In the genomic region with DNA sequence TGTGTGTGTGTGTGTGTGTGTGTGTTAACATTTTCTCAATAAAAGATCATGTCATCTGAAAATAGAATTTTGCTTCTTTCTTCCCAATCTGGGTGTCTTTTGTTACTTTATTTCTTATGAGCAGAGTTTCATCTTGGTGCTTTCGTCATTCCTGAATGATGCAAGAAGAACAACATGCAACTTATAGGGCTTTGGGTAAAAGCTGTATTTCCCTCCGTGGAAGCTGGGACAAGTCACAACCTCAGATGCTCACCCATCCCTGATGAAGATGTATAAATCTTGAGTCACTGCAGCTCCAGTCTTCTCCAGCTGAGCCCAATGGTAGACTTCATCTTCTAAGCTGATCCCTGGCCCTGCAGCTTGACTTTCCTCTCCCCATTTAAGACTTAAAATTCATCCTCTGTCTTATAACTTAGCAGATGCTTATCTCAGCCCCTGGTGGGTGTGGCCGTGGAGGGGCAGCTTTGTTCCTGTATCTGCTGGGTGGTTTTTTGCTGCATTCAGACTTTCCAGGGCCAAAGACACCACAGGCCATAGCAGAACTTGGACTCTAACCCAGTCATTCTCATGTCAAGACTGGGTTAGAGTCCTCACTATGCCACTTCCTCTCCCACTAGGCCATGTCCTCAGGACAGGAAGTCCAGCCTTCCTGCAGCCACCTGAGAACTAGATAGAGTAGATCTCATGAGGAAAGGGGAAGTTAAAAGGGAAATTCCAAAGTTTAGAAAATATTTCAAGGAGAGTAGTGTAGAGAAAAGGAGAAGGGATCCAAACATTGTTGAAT, we compare ENCODE assay signal across 16 cellular contexts.
DNase-seq lines count a peak whose midpoint lies in the region; ATAC-seq lines count a peak whose summit lies in the region.
"Had no signal": no experiment of that assay in that cellular context is flagged by ENCODE, and none has a peak within 500 bp of the region (broad histone marks: within the 10 kb centered on the region; RNA-seq: fewer than 3 reads in every experiment).

No MANE protein-coding gene starts in this region.

- H3K9me3 Mint-ChIP-seq in stimulated activated memory B cell treated with anti-CD40 and anti-IgM and Interleukin-4, amounts not matched to agents 10 μg/mL and 1 μg/mL and 100 μg/mL, for 72 hours, result peaks cover 3% of the 10 kb centered on the region
- no peaks in the 10 kb centered on the region for H3K9me3 Mint-ChIP-seq in activated naive CD8-positive, alpha-beta T cell treated with anti-CD3 and anti-CD28 coated beads for 36 hours
- H3K9me3 Mint-ChIP-seq: activated T-helper 17 cell treated with anti-CD3 and anti-CD28 coated beads, Interleukin-2, amount 50 U/mL, for 72 hours had no signal

- DNase-seq in NOMO-1 treated with DMSO at 0.1 percent for 48 hours (lab: John Stamatoyannopoulos, UW; ENCODE audit: unreplicated experiment), result peak; percentile 12
- no peak for DNase-seq in NOMO-1 treated with dmso at 0.1 percent for 144 hours (lab: John Stamatoyannopoulos, UW; ENCODE audit: unreplicated experiment)
- DNase-seq in OCI-M1 (lab: John Stamatoyannopoulos, UW), result peak; percentile 52
- no peak for DNase-seq in NCI-H1048 (lab: John Stamatoyannopoulos, UW)
- no peak for DNase-seq in activated naive CD8-positive, alpha-beta T cell treated with anti-CD3 and anti-CD28 coated beads for 36 hours
- no peak for DNase-seq in activated CD8-positive, alpha-beta memory T cell treated with anti-CD3 and anti-CD28 coated beads, Interleukin-2, amount 50 U/mL, for 4 hours
- DNase-seq: activated CD4-positive, CD25-positive, alpha-beta regulatory T cell; DMS153; mammary epithelial cell; NCI-H345; psoas muscle; Right ventricle myocardium superior had no signal

- peaks cover 32% of the 10 kb centered on the region for H3K4me1 Mint-ChIP-seq in stimulated activated memory B cell treated with anti-CD40 and anti-IgM and Interleukin-4, amounts not matched to agents 10 μg/mL and 1 μg/mL and 100 μg/mL, for 72 hours
- no peaks in the 10 kb centered on the region for H3K4me1 Mint-ChIP-seq in activated naive CD8-positive, alpha-beta T cell treated with anti-CD3 and anti-CD28 coated beads for 36 hours
- H3K4me1 Mint-ChIP-seq: activated T-helper 17 cell treated with anti-CD3 and anti-CD28 coated beads, Interleukin-2, amount 50 U/mL, for 72 hours had no signal

- H3K36me3 Mint-ChIP-seq in stimulated activated memory B cell treated with anti-CD40 and anti-IgM and Interleukin-4, amounts not matched to agents 10 μg/mL and 1 μg/mL and 100 μg/mL, for 72 hours, result no peaks in the 10 kb centered on the region
- no peaks in the 10 kb centered on the region for H3K36me3 Mint-ChIP-seq in activated naive CD8-positive, alpha-beta T cell treated with anti-CD3 and anti-CD28 coated beads for 36 hours

- no peak overlapping the region for H3K4me3 Mint-ChIP-seq in stimulated activated memory B cell treated with anti-CD40 and anti-IgM and Interleukin-4, amounts not matched to agents 10 μg/mL and 1 μg/mL and 100 μg/mL, for 72 hours
- H3K4me3 Mint-ChIP-seq in activated naive CD8-positive, alpha-beta T cell treated with anti-CD3 and anti-CD28 coated beads for 36 hours, result no peak overlapping the region
- H3K4me3 Mint-ChIP-seq: activated T-helper 17 cell treated with anti-CD3 and anti-CD28 coated beads, Interleukin-2, amount 50 U/mL, for 72 hours had no signal

- peaks cover 41% of the 10 kb centered on the region for H3K27me3 Mint-ChIP-seq in stimulated activated memory B cell treated with anti-CD40 and anti-IgM and Interleukin-4, amounts not matched to agents 10 μg/mL and 1 μg/mL and 100 μg/mL, for 72 hours
- H3K27me3 Mint-ChIP-seq in activated naive CD8-positive, alpha-beta T cell treated with anti-CD3 and anti-CD28 coated beads for 36 hours, result peaks cover 16% of the 10 kb centered on the region

- H3K27ac Mint-ChIP-seq in stimulated activated memory B cell treated with anti-CD40 and anti-IgM and Interleukin-4, amounts not matched to agents 10 μg/mL and 1 μg/mL and 100 μg/mL, for 72 hours, result no peak overlapping the region
- no peak overlapping the region for H3K27ac Mint-ChIP-seq in activated naive CD8-positive, alpha-beta T cell treated with anti-CD3 and anti-CD28 coated beads for 36 hours
- H3K27ac Mint-ChIP-seq: activated T-helper 17 cell treated with anti-CD3 and anti-CD28 coated beads, Interleukin-2, amount 50 U/mL, for 72 hours had no signal

- ATAC-seq in HG02938 (IDR thresholded peaks at IDR 0.05; ENCODE audit: unreplicated experiment), result peak; percentile 28
- peak; percentile 69 for ATAC-seq in stimulated activated memory B cell treated with anti-CD40 and anti-IgM and Interleukin-4, amounts not matched to agents 10 μg/mL and 1 μg/mL and 100 μg/mL, for 72 hours
- ATAC-seq: activated T-helper 17 cell treated with anti-CD3 and anti-CD28 coated beads, Interleukin-2, amount 50 U/mL, for 72 hours; HCT116; psoas muscle had no signal

Comparison
In these comparisons a context has a peak if more than half of its experiments do, and no peak if none do; other contexts are left out.
1. DNase-seq: peak in NOMO-1 treated with DMSO at 0.1 percent for 48 hours (single experiment) and OCI-M1 (single experiment); none in NOMO-1 treated with dmso at 0.1 percent for 144 hours (single experiment), NCI-H1048 (single experiment), activated naive CD8-positive, alpha-beta T cell treated with anti-CD3 and anti-CD28 coated beads for 36 hours (single experiment) and activated CD8-positive, alpha-beta memory T cell treated with anti-CD3 and anti-CD28 coated beads, Interleukin-2, amount 50 U/mL, for 4 hours (single experiment).